Comparison of ENCODE assay signal across 20 cellular contexts in the genomic region with DNA sequence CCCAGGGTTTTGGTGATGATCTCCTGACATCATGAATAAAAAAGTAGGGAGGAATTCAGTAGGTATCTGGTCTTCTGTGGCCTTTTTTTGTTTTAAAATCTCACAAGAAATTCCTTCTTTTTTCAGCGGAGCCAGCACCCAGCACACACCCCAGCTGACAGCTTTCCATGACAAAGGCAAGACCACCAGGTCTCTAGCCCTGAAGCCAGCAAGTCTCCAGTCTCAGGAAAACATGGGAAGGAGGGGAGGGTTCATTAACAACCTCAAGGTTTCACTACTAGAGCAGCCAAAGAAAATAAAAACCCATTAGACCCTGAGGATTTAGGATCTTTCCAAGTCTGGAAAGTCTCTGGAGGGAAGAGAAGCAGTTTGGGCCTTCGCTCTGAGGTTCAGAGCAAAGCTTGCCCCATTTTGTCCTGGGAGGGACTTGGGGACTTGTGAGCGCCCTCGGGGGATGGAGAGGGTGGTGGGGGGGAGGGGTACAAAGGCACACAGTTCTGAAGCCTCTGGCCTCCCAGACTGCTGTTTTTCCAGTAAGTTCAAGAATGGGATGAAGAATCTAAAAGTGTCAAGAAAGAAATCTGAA. TPM values are rescaled to one million over a fixed set of nuclear protein-coding genes. Genes with fewer than 3 reads are reported as not detected.
A peak's percentile ranks its signal among the peaks of the same experiment; 100 is the strongest.
DNase-seq lines count a peak whose midpoint lies in the region; ATAC-seq and TF ChIP-seq lines count a peak whose summit lies in the region.
"Had no signal": no experiment of that assay in that cellular context is flagged by ENCODE, and none has a peak within 500 bp of the region (broad histone marks: within the 10 kb centered on the region; RNA-seq: fewer than 3 reads in every experiment).

No MANE protein-coding gene starts in this region.

- ATAC-seq in HG03460 (IDR thresholded peaks at IDR 0.05; ENCODE audit: unreplicated experiment) (no peak), mucosa of descending colon (no peak)
- ATAC-seq in stimulated activated naive CD8-positive, alpha-beta T cell treated with anti-CD3 and anti-CD28 coated beads, Interleukin-15, amount 100 ng/mL, for 72 hours, result no peak
- ATAC-seq: Panc1, SK-N-SH treated with all-trans-retinoic acid at 6 μM for 48 hours had no signal

- H3K4me1 Mint-ChIP-seq in stimulated activated naive CD8-positive, alpha-beta T cell treated with anti-CD3 and anti-CD28 coated beads, Interleukin-15, amount 100 ng/mL, for 72 hours, result no peaks in the 10 kb centered on the region
- H3K4me1 Mint-ChIP-seq: CD8-positive, alpha-beta memory T cell had no signal

- H3K4me1 ChIP-seq in NT2/D1 (ENCODE audit: insufficient read depth, insufficient read length) (peaks cover 8% of the 10 kb centered on the region), iPS-15b (ENCODE audit: control insufficient read depth, insufficient read depth, low read length) (peaks cover 32% of the 10 kb centered on the region), mucosa of descending colon (ENCODE audit: low read depth) (no peaks in the 10 kb centered on the region)

- no peaks in the 10 kb centered on the region for H3K27me3 ChIP-seq in H7 (ENCODE audit: control insufficient read depth, insufficient read depth, low read length)
- H3K27me3 ChIP-seq in NT2/D1 (ENCODE audit: insufficient read depth, insufficient read length), result no peaks in the 10 kb centered on the region
- no peaks in the 10 kb centered on the region for H3K27me3 ChIP-seq in iPS-15b (ENCODE audit: control insufficient read depth, insufficient read depth, low read length)

- intact Hi-C loops in mucosa of descending colon (cut with DNase I, micrococcal nuclease), result no loop called here

- H3K9me3 ChIP-seq in NT2/D1 (ENCODE audit: insufficient read depth, low read length), result no peaks in the 10 kb centered on the region
- H3K9me3 ChIP-seq in iPS-15b (ENCODE audit: control insufficient read depth, insufficient read depth, low read length), result no peaks in the 10 kb centered on the region
- H3K9me3 ChIP-seq in mucosa of descending colon, result no peaks in the 10 kb centered on the region

- H3K27ac Mint-ChIP-seq in stimulated activated naive CD8-positive, alpha-beta T cell treated with anti-CD3 and anti-CD28 coated beads, Interleukin-15, amount 100 ng/mL, for 72 hours, result no peak overlapping the region
- H3K27ac Mint-ChIP-seq: CD8-positive, alpha-beta memory T cell had no signal

- H3K9ac ChIP-seq in NT2/D1 (ENCODE audit: insufficient read length, low read depth), result peak overlapping the region; percentile 34
- H3K9ac ChIP-seq in iPS-15b (ENCODE audit: low read depth, low read length), result no peak overlapping the region

- H3K4me3 ChIP-seq in H7 (ENCODE audit: insufficient read depth, low read depth, low read length) (no peak overlapping the region), NT2/D1 (ENCODE audit: insufficient read length, low read depth) (no peak overlapping the region), iPS-15b (ENCODE audit: low read depth, low read length) (peak overlapping the region; percentile 32), mucosa of descending colon (no peak overlapping the region)

- H3K9me3 Mint-ChIP-seq in stimulated activated naive CD8-positive, alpha-beta T cell treated with anti-CD3 and anti-CD28 coated beads, Interleukin-15, amount 100 ng/mL, for 72 hours, result no peaks in the 10 kb centered on the region
- H3K9me3 Mint-ChIP-seq: CD8-positive, alpha-beta memory T cell had no signal

- H3K36me3 ChIP-seq in H7 (replicated peaks; ENCODE audit: control insufficient read depth, insufficient read depth, low read length), result peaks cover 2% of the 10 kb centered on the region; the same call in 1 of the 2 replicates
- H3K36me3 ChIP-seq in NT2/D1 (ENCODE audit: insufficient read depth, insufficient read length, low read length), result peaks cover 26% of the 10 kb centered on the region
- H3K36me3 ChIP-seq in iPS-15b (ENCODE audit: control insufficient read depth, insufficient read depth, low read length), result peaks cover 13% of the 10 kb centered on the region
- no peaks in the 10 kb centered on the region for H3K36me3 ChIP-seq in mucosa of descending colon (ENCODE audit: low read depth)

- no peak for TF ChIP-seq CTCF in mucosa of descending colon (IDR thresholded peaks at IDR 0.05)

- peaks cover 39% of the 10 kb centered on the region for H3K27me3 Mint-ChIP-seq in stimulated activated naive CD8-positive, alpha-beta T cell treated with anti-CD3 and anti-CD28 coated beads, Interleukin-15, amount 100 ng/mL, for 72 hours

- DNase-seq in H7 (peak; percentile 70), NT2/D1 (ENCODE audit: low read depth, low spot score) (peak; percentile 87), left kidney (ENCODE audit: low read depth, low spot score) (peak; percentile 18), mucosa of descending colon (no peak), NOMO-1 treated with DMSO at 0.1 percent for 48 hours (lab: John Stamatoyannopoulos, UW; ENCODE audit: unreplicated experiment) (no peak)
- DNase-seq in stimulated activated naive CD8-positive, alpha-beta T cell treated with anti-CD3 and anti-CD28 coated beads, Interleukin-15, amount 100 ng/mL, for 72 hours, result no peak
- DNase-seq: Calu3; CD8-positive, alpha-beta memory T cell; DMS153; KBM-7; MM.1S; NCI-H1048; NCI-H1417 treated with DMSO at 0.1 percent for 48 hours; NCI-H187; NCI-H446 treated with DMSO at 0.1 percent for 48 hours; NCI-H526 treated with DMSO at 0.1 percent for 48 hours had no signal

- no peak overlapping the region for H3K4me3 Mint-ChIP-seq in stimulated activated naive CD8-positive, alpha-beta T cell treated with anti-CD3 and anti-CD28 coated beads, Interleukin-15, amount 100 ng/mL, for 72 hours
- H3K4me3 Mint-ChIP-seq: CD8-positive, alpha-beta memory T cell had no signal

RNA-seq across cellular contexts. Expression of a gene that starts 9.0 kb away (rescaled TPM):
- 1.7 and 2.7 TPM in 2 replicates for total RNA-seq in H7 (2014; rRNA removed; shearing (Covaris generic))
- not detected for total RNA-seq in mucosa of descending colon
- total RNA-seq: Calu3; CD8-positive, alpha-beta memory T cell had no signal

Comparison
In these comparisons a context has a peak if more than half of its experiments do, and no peak if none do; other contexts are left out.
1. DNase-seq: peak in H7 (single experiment), NT2/D1 (single experiment) and left kidney (single experiment); none in mucosa of descending colon (0 of 3), NOMO-1 treated with DMSO at 0.1 percent for 48 hours (single experiment) and stimulated activated naive CD8-positive, alpha-beta T cell treated with anti-CD3 and anti-CD28 coated beads, Interleukin-15, amount 100 ng/mL, for 72 hours (0 of 2).